ENCODE assay signal across 8 cellular contexts in the genomic region with DNA sequence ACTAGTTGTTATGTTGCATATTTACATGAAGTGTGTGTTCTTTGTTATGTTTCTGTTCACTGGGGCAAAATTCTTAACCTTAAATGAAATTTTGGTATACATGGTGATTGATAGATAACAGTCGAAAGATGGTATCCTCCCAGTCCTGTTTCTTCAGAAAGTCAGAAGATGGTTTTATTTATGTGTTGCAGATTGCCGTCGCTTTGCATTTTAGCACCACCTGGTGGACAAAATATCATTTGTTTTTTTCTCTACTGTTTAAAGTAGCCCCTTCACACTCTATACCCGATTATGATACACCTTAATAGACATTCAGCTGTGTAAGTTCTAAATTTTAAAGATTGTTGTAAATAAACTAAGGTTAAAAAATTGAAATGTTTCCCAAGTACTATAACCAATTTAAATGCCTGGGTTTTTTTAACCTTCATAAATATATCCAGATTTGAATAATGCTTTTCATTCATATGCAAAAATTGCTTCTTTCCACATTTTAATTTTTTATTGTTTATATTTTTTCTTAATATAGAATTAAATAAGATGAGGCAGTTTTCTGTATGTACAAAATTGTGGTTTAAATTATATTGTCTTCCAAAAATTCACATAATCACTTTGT.
DNase-seq lines count a peak whose midpoint lies in the region; ATAC-seq and TF ChIP-seq lines count a peak whose summit lies in the region.

No MANE protein-coding gene starts in this region.

- no peak overlapping the region for H3K27ac Mint-ChIP-seq in type B pancreatic cell

- peaks cover 10% of the 10 kb centered on the region for H3K36me3 Mint-ChIP-seq in type B pancreatic cell

- no peaks in the 10 kb centered on the region for H3K9me3 Mint-ChIP-seq in type B pancreatic cell

- in situ Hi-C loops in G401 (cut with HindIII; ENCODE audit: low sequenced_read_pairs): no loop called here

- H3K4me3 Mint-ChIP-seq in type B pancreatic cell: no peak overlapping the region

- H3K27me3 Mint-ChIP-seq in type B pancreatic cell: no peaks in the 10 kb centered on the region

- no peak overlapping the region for H3K4me3 ChIP-seq in Jurkat, Clone E6-1 (ENCODE audit: low read length)

- DNase-seq in A172 (ENCODE audit: low spot score): peak; percentile 70
- DNase-seq in G401 (ENCODE audit: low spot score): peak; percentile 79
- DNase-seq in Jurkat, Clone E6-1 (ENCODE audit: low read depth, low spot score): peak; percentile 63
- DNase-seq in OCI-M1 (lab: John Stamatoyannopoulos, UW): peak; percentile 83
- peak; percentile 29 for DNase-seq in central memory CD4-positive, alpha-beta T cell
- peak; percentile 70 for DNase-seq in left kidney (ENCODE audit: low read depth, low spot score)
- no peak for DNase-seq in type B pancreatic cell (ENCODE audit: extremely low spot score, unreplicated experiment)

- peak; percentile 79 for ATAC-seq in GM21825 (IDR thresholded peaks at IDR 0.05; ENCODE audit: unreplicated experiment)

- peak; percentile 87 for TF ChIP-seq CTCF in type B pancreatic cell (conservative IDR thresholded peaks at IDR 0.05)

- peaks cover 18% of the 10 kb centered on the region for H3K4me1 Mint-ChIP-seq in type B pancreatic cell (ENCODE audit: unreplicated experiment)
